10 cellular contexts compared by ENCODE assay signal in genomic region chr18:77115461-77115907, GRCh38. TPM values are rescaled to one million over a fixed set of nuclear protein-coding genes. Genes with fewer than 3 reads are reported as not detected.
DNase-seq lines count a peak whose midpoint lies in the region; ATAC-seq and TF ChIP-seq lines count a peak whose summit lies in the region.
"Had no signal": no experiment of that assay in that cellular context is flagged by ENCODE, and none has a peak within 500 bp of the region (broad histone marks: within the 10 kb centered on the region; RNA-seq: fewer than 3 reads in every experiment).

No MANE protein-coding gene starts in this region.

- no peak overlapping the region for H3K9ac ChIP-seq in Karpas-422 (ENCODE audit: low read length)

- H3K27ac Mint-ChIP-seq in activated T-helper 2 cell treated with anti-CD3 and anti-CD28 coated beads, Interferon-gamma antibody, Interleukin-2, Interleukin-4, amounts not matched to agents 10 μg/mL and 5 μg/mL and 100 μg/mL, durations not matched to agents 14 hours and 24 hours and 36 hours = peak overlapping the region; percentile 50
- H3K27ac Mint-ChIP-seq: HFFc6 had no signal

- no peaks in the 10 kb centered on the region for H3K9me2 ChIP-seq in Karpas-422 (replicated peaks; ENCODE audit: insufficient read depth, low read length)

- peaks cover 57% of the 10 kb centered on the region for H3K4me1 Mint-ChIP-seq in activated T-helper 2 cell treated with anti-CD3 and anti-CD28 coated beads, Interferon-gamma antibody, Interleukin-2, Interleukin-4, amounts not matched to agents 10 μg/mL and 5 μg/mL and 100 μg/mL, durations not matched to agents 14 hours and 24 hours and 36 hours (ENCODE audit: low read depth)

- H3K27ac ChIP-seq in right cardiac atrium (ENCODE audit: low read length) (peak overlapping the region; percentile 71), right lobe of liver (peak overlapping the region; percentile 90 to 98 (median 97)), vagina (peak overlapping the region; percentile 95), Karpas-422 (ENCODE audit: low read length) (no peak overlapping the region)

- H3K4me3 Mint-ChIP-seq in activated T-helper 2 cell treated with anti-CD3 and anti-CD28 coated beads, Interferon-gamma antibody, Interleukin-2, Interleukin-4, amounts not matched to agents 10 μg/mL and 5 μg/mL and 100 μg/mL, durations not matched to agents 14 hours and 24 hours and 36 hours (ENCODE audit: low read depth) = no peak overlapping the region
- H3K4me3 Mint-ChIP-seq: HFFc6 had no signal

- DNase-seq in right cardiac atrium (peak in 1 of 3 donors; percentile 5), left ventricle myocardium superior (no peak), right lobe of liver (peak in 1 of 3 donors; percentile 44), vagina (ENCODE audit: extremely low spot score in 2 of 2) (no peak), Karpas-422 (no peak)
- no peak for DNase-seq in activated T-helper 2 cell treated with anti-CD3 and anti-CD28 coated beads, Interferon-gamma antibody, Interleukin-2, Interleukin-4, amounts not matched to agents 10 μg/mL and 5 μg/mL and 100 μg/mL, durations not matched to agents 14 hours and 24 hours and 36 hours (ENCODE audit: low spot score)
- DNase-seq: HFFc6, NCI-H446 treated with DMSO at 0.1 percent for 48 hours had no signal

- H3K4me3 ChIP-seq in right cardiac atrium (ENCODE audit: low read length) = no peak overlapping the region
- no peak overlapping the region for H3K4me3 ChIP-seq in right lobe of liver
- no peak overlapping the region for H3K4me3 ChIP-seq in vagina
- H3K4me3 ChIP-seq in Karpas-422 (ENCODE audit: low read length) = no peak overlapping the region

- H3K9me3 ChIP-seq in right cardiac atrium (ENCODE audit: control insufficient read depth, low read length) = no peaks in the 10 kb centered on the region
- H3K9me3 ChIP-seq in right lobe of liver = no peaks in the 10 kb centered on the region
- H3K9me3 ChIP-seq in vagina = no peaks in the 10 kb centered on the region
- H3K9me3 ChIP-seq in Karpas-422 (ENCODE audit: low read length) = no peaks in the 10 kb centered on the region

- H4K20me1 ChIP-seq in Karpas-422 (ENCODE audit: insufficient read depth, low read depth, low read length) = peaks cover 17% of the 10 kb centered on the region

- TF ChIP-seq POLR2A in right lobe of liver (IDR thresholded peaks at IDR 0.05) (no peak), vagina (IDR thresholded peaks at IDR 0.05) (no peak)

- intact Hi-C loops in right cardiac atrium (cut with DNase I) (no loop called here), left ventricle myocardium superior (cut with micrococcal nuclease) (no loop called here), right lobe of liver (cut with DNase I) (no loop called here), vagina (cut with DNase I) (no loop called here)
- intact Hi-C loops in activated T-helper 2 cell treated with anti-CD3 and anti-CD28 coated beads, Interferon-gamma antibody, Interleukin-2, Interleukin-4, amounts not matched to agents 10 μg/mL and 5 μg/mL and 100 μg/mL, durations not matched to agents 14 hours and 24 hours and 36 hours (cut with micrococcal nuclease) = no loop called here

- H3K4me1 ChIP-seq in right cardiac atrium (ENCODE audit: control insufficient read depth, insufficient read depth, low read length) (peaks cover 12% of the 10 kb centered on the region), right lobe of liver (peaks cover 0 to 36% (median 19%) of the 10 kb centered on the region in 4 donors), vagina (peaks cover 52% of the 10 kb centered on the region), Karpas-422 (ENCODE audit: low read length) (peaks cover 8% of the 10 kb centered on the region)

- no peak for TF ChIP-seq CTCF in right lobe of liver (IDR thresholded peaks at IDR 0.05)
- TF ChIP-seq CTCF in vagina (IDR thresholded peaks at IDR 0.05) = no peak

- peaks cover 86% of the 10 kb centered on the region for H3K79me2 ChIP-seq in Karpas-422 (ENCODE audit: low read length)

- WGBS in right cardiac atrium = 59% methylated on average over 2 of the region's 2 CpGs
- 47% methylated on average over 2 of the region's 2 CpGs for WGBS in right lobe of liver (ENCODE audit: insufficient coverage, low coverage, low lambda C conversion rate, missing lambda C conversion rate)

- H2AFZ ChIP-seq in Karpas-422 (ENCODE audit: low read length) = no peak overlapping the region

- peaks cover 76% of the 10 kb centered on the region for H3K36me3 Mint-ChIP-seq in activated T-helper 2 cell treated with anti-CD3 and anti-CD28 coated beads, Interferon-gamma antibody, Interleukin-2, Interleukin-4, amounts not matched to agents 10 μg/mL and 5 μg/mL and 100 μg/mL, durations not matched to agents 14 hours and 24 hours and 36 hours (ENCODE audit: low read depth)

- H3K27me3 ChIP-seq in right cardiac atrium (ENCODE audit: control insufficient read depth, insufficient read depth) (no peaks in the 10 kb centered on the region), right lobe of liver (no peaks in the 10 kb centered on the region), vagina (no peaks in the 10 kb centered on the region), Karpas-422 (ENCODE audit: low read length) (no peaks in the 10 kb centered on the region)

- H3K9me3 Mint-ChIP-seq in activated T-helper 2 cell treated with anti-CD3 and anti-CD28 coated beads, Interferon-gamma antibody, Interleukin-2, Interleukin-4, amounts not matched to agents 10 μg/mL and 5 μg/mL and 100 μg/mL, durations not matched to agents 14 hours and 24 hours and 36 hours = no peaks in the 10 kb centered on the region
- H3K9me3 Mint-ChIP-seq: HFFc6 had no signal

- ATAC-seq in right cardiac atrium = no peak
- ATAC-seq in left ventricle myocardium superior = no peak
- ATAC-seq in right lobe of liver = peak in 1 of 4 donors; percentile 1
- ATAC-seq in GM21717 (IDR thresholded peaks at IDR 0.05; ENCODE audit: unreplicated experiment) = no peak
- no peak for ATAC-seq in GM21528 (IDR thresholded peaks at IDR 0.05; ENCODE audit: low FRiP score, unreplicated experiment)

- H3K4me2 ChIP-seq in Karpas-422 (ENCODE audit: low read depth, low read length, poor library complexity, severe bottlenecking) = no peak overlapping the region

- no peaks in the 10 kb centered on the region for H3K36me3 ChIP-seq in right lobe of liver
- no peaks in the 10 kb centered on the region for H3K36me3 ChIP-seq in vagina
- H3K36me3 ChIP-seq in Karpas-422 (ENCODE audit: insufficient read depth, low read length) = no peaks in the 10 kb centered on the region; the same call in 1 of the 2 replicates

- H3K27me3 Mint-ChIP-seq in activated T-helper 2 cell treated with anti-CD3 and anti-CD28 coated beads, Interferon-gamma antibody, Interleukin-2, Interleukin-4, amounts not matched to agents 10 μg/mL and 5 μg/mL and 100 μg/mL, durations not matched to agents 14 hours and 24 hours and 36 hours (ENCODE audit: low read depth) = no peaks in the 10 kb centered on the region

RNA-seq across cellular contexts. Expression of gene MBP, which starts 17.1 kb away (rescaled TPM):
- total RNA-seq in right cardiac atrium (10 to 100 TPM; 14.6 to 26.4 (median 19.6) TPM), left ventricle myocardium superior (32.7 TPM), right lobe of liver (10 to 100 TPM; 24.0 to 40.8 (median 27.6) TPM), vagina (33.6 TPM)
- 10.5 TPM for polyA plus RNA-seq in right cardiac atrium
- 53.7 and 54.3 TPM in 2 replicates for total RNA-seq in activated T-helper 2 cell treated with anti-CD3 and anti-CD28 coated beads, Interferon-gamma antibody, Interleukin-2, Interleukin-4, amounts not matched to agents 10 μg/mL and 5 μg/mL and 100 μg/mL, durations not matched to agents 14 hours and 24 hours and 36 hours
- 58.3 and 67.8 TPM in 2 replicates for total RNA-seq in Karpas-422 (2014; rRNA removed; shearing (Covaris generic); ENCODE audit: low replicate concordance)
